22 cellular contexts compared by ENCODE assay signal in genomic region chr1:26125382-26125781, GRCh38. TPM values are rescaled to one million over a fixed set of nuclear protein-coding genes. Genes with fewer than 3 reads are reported as not detected.
DNase-seq lines count a peak whose midpoint lies in the region; ATAC-seq and TF ChIP-seq lines count a peak whose summit lies in the region.
"Had no signal": no experiment of that assay in that cellular context is flagged by ENCODE, and none has a peak within 500 bp of the region (broad histone marks: within the 10 kb centered on the region; RNA-seq: fewer than 3 reads in every experiment).

No MANE protein-coding gene starts in this region.

- peaks cover 31% of the 10 kb centered on the region for H3F3A ChIP-seq in Loucy (ENCODE audit: low read depth)

- peaks cover 9% of the 10 kb centered on the region; the same call in 1 of the 2 replicates for H3K36me3 ChIP-seq in Loucy (ENCODE audit: insufficient read depth, low read length)
- H3K36me3 ChIP-seq in psoas muscle (ENCODE audit: insufficient read depth in 1 of 2, low read depth in 1 of 2), result peaks cover 0 to 8% of the 10 kb centered on the region in 2 donors

- no peaks in the 10 kb centered on the region for H4K20me1 ChIP-seq in Loucy (ENCODE audit: insufficient read depth, low read length, poor library complexity, severe bottlenecking)

- no peak overlapping the region for H2AFZ ChIP-seq in Loucy (ENCODE audit: low read length)

- POLR2A ChIA-PET in activated CD4-positive, alpha-beta T cell treated with anti-CD3 and anti-CD28 coated beads for 36 hours (lab: Charles Lee), result no interaction called here

- in situ Hi-C loops in ACHN (cut with HindIII; ENCODE audit: low pct_ligation_motif_present, low pct_unique_long_range_greater_than_20kb, low sequenced_read_pairs), result no loop called here

- H3K4me3 ChIP-seq in Loucy (ENCODE audit: low read length, poor library complexity, severe bottlenecking), result peak overlapping the region; percentile 80
- H3K4me3 ChIP-seq in psoas muscle, result no peak overlapping the region
- H3K4me3 ChIP-seq: A549, body of pancreas, esophagus muscularis mucosa had no signal

- no peak for ATAC-seq in activated CD4-positive, alpha-beta T cell treated with anti-CD3 and anti-CD28 coated beads for 36 hours
- no peak for ATAC-seq in activated T-helper 17 cell treated with anti-CD3 and anti-CD28 coated beads, Interleukin-2, amount 50 U/mL, for 72 hours (replicated peaks)
- ATAC-seq in psoas muscle (no peak), HG03025 (IDR thresholded peaks at IDR 0.05; ENCODE audit: low FRiP score, unreplicated experiment) (no peak)
- ATAC-seq: A549 had no signal

- peak overlapping the region; percentile 99 for H3K4me2 ChIP-seq in Loucy (ENCODE audit: low read depth, low read length, poor library complexity, severe bottlenecking)

- peaks cover 10% of the 10 kb centered on the region for H3K36me3 Mint-ChIP-seq in activated CD4-positive, alpha-beta T cell treated with anti-CD3 and anti-CD28 coated beads for 36 hours (ENCODE audit: low read depth)
- peaks cover 14% of the 10 kb centered on the region for H3K36me3 Mint-ChIP-seq in activated T-helper 17 cell treated with anti-CD3 and anti-CD28 coated beads, Interleukin-2, amount 50 U/mL, for 72 hours (ENCODE audit: low read depth)

- CTCF ChIA-PET in activated CD4-positive, alpha-beta T cell treated with anti-CD3 and anti-CD28 coated beads for 36 hours (lab: Charles Lee), result interaction anchor here (0.6 to 11.1 kb wide), 9 partner anchors 14 to 230 kb away, joined by 3 to 134 read pairs (median 4); partner anchors contain the start of gene ZNF593

- intact Hi-C loops in activated CD4-positive, alpha-beta T cell treated with anti-CD3 and anti-CD28 coated beads for 36 hours (cut with DNase I, micrococcal nuclease), result loop anchor here in 1 of 2 experiments (5.0 kb wide), 1 partner anchor 693 kb away; the partner anchor contains the start of gene MACO1
- intact Hi-C loops in psoas muscle (cut with DNase I), result no loop called here

- H3K4me3 Mint-ChIP-seq in activated CD4-positive, alpha-beta T cell treated with anti-CD3 and anti-CD28 coated beads for 36 hours, result no peak overlapping the region
- H3K4me3 Mint-ChIP-seq in activated T-helper 17 cell treated with anti-CD3 and anti-CD28 coated beads, Interleukin-2, amount 50 U/mL, for 72 hours, result peak overlapping the region; percentile 77

- no peaks in the 10 kb centered on the region for H3K9me3 Mint-ChIP-seq in activated CD4-positive, alpha-beta T cell treated with anti-CD3 and anti-CD28 coated beads for 36 hours (ENCODE audit: low read depth)
- no peaks in the 10 kb centered on the region for H3K9me3 Mint-ChIP-seq in activated T-helper 17 cell treated with anti-CD3 and anti-CD28 coated beads, Interleukin-2, amount 50 U/mL, for 72 hours

- no peaks in the 10 kb centered on the region for H3K27me3 ChIP-seq in Loucy (ENCODE audit: insufficient read depth, low read length, poor library complexity, severe bottlenecking)
- H3K27me3 ChIP-seq in psoas muscle (ENCODE audit: insufficient read depth in 3 of 3, low read length in 2 of 3), result no peaks in the 10 kb centered on the region
- H3K27me3 ChIP-seq: body of pancreas, esophagus muscularis mucosa had no signal

- peak overlapping the region; percentile 96 for H3K9ac ChIP-seq in Loucy (ENCODE audit: low read depth, low read length, poor library complexity, severe bottlenecking)

- H3K9me2 ChIP-seq in Loucy (replicated peaks; ENCODE audit: low read depth, low read length), result no peaks in the 10 kb centered on the region

- H3K27ac ChIP-seq in psoas muscle, result peak overlapping the region; percentile 76
- H3K27ac ChIP-seq: A549 had no signal

- H3K4me1 Mint-ChIP-seq in activated CD4-positive, alpha-beta T cell treated with anti-CD3 and anti-CD28 coated beads for 36 hours, result peaks cover 51% of the 10 kb centered on the region
- H3K4me1 Mint-ChIP-seq in activated T-helper 17 cell treated with anti-CD3 and anti-CD28 coated beads, Interleukin-2, amount 50 U/mL, for 72 hours, result peaks cover 21% of the 10 kb centered on the region

- H3K79me2 ChIP-seq in Loucy (ENCODE audit: insufficient read depth, low read length), result peaks cover 48% of the 10 kb centered on the region

- DNase-seq in activated CD4-positive, alpha-beta T cell treated with anti-CD3 and anti-CD28 coated beads for 36 hours, result no peak
- DNase-seq in activated CD4-positive, alpha-beta T cell treated with anti-CD3 and anti-CD28 coated beads, Interleukin-2, amount 50 U/mL, for 48 hours, result no peak
- DNase-seq in psoas muscle (no peak), GM10266 (ENCODE audit: extremely low spot score) (no peak), ACHN (no peak)
- DNase-seq: activated effector memory CD4-positive, alpha-beta T cell treated with Interleukin-2 at 50 U/mL for 16 hours; body of pancreas; dermis blood vessel endothelial cell; GDM1; NCI-H187 treated with DMSO at 0.1 percent for 48 hours; NCI-H526 treated with DMSO at 0.1 percent for 48 hours; RPMI8226; T-helper 9 cell had no signal

- H3K27me3 Mint-ChIP-seq in activated CD4-positive, alpha-beta T cell treated with anti-CD3 and anti-CD28 coated beads for 36 hours, result no peaks in the 10 kb centered on the region
- H3K27me3 Mint-ChIP-seq in activated T-helper 17 cell treated with anti-CD3 and anti-CD28 coated beads, Interleukin-2, amount 50 U/mL, for 72 hours, result no peaks in the 10 kb centered on the region

- H3K27ac Mint-ChIP-seq in activated CD4-positive, alpha-beta T cell treated with anti-CD3 and anti-CD28 coated beads for 36 hours, result peak overlapping the region; percentile 86
- H3K27ac Mint-ChIP-seq in activated T-helper 17 cell treated with anti-CD3 and anti-CD28 coated beads, Interleukin-2, amount 50 U/mL, for 72 hours, result peak overlapping the region; percentile 93

- peaks cover 81% of the 10 kb centered on the region for H3K4me1 ChIP-seq in Loucy (ENCODE audit: insufficient read depth, low read length, poor library complexity, severe bottlenecking)
- H3K4me1 ChIP-seq in psoas muscle, result peaks cover 65% of the 10 kb centered on the region

- H3K9me3 ChIP-seq in Loucy (ENCODE audit: insufficient read depth, low read depth, low read length), result no peaks in the 10 kb centered on the region
- H3K9me3 ChIP-seq in psoas muscle, result no peaks in the 10 kb centered on the region
- H3K9me3 ChIP-seq: A549, body of pancreas, esophagus muscularis mucosa had no signal

- TF ChIP-seq CTCF in Loucy (conservative IDR thresholded peaks at IDR 0.05; ENCODE audit: low read length), result no peak
- no peak for TF ChIP-seq CTCF in psoas muscle (IDR thresholded peaks at IDR 0.05)
- no peak for TF ChIP-seq CTCF in GM10266 (IDR thresholded peaks at IDR 0.05; ENCODE audit: control insufficient read depth, insufficient read depth, low read depth, missing control alignments)

RNA-seq across cellular contexts. Expression of gene PDIK1L, which starts 13.8 kb away (rescaled TPM):
- 10 to 100 TPM; 12.3 to 13.0 TPM for total RNA-seq in activated CD4-positive, alpha-beta T cell treated with anti-CD3 and anti-CD28 coated beads for 36 hours
- total RNA-seq in activated T-helper 17 cell treated with anti-CD3 and anti-CD28 coated beads, Interleukin-2, amount 50 U/mL, for 72 hours, result 10 to 100 TPM; 11.2 to 12.3 TPM
- total RNA-seq in psoas muscle, result 1 to 10 TPM; 3.1 to 7.0 (median 5.3) TPM
- 1 to 10 TPM; 1.4 to 5.8 (median 2.4) TPM for polyA plus RNA-seq in psoas muscle

RNA-seq across cellular contexts. Expression of gene FAM110D, which starts 33.5 kb away (rescaled TPM):
- not detected for total RNA-seq in activated CD4-positive, alpha-beta T cell treated with anti-CD3 and anti-CD28 coated beads for 36 hours
- total RNA-seq in activated T-helper 17 cell treated with anti-CD3 and anti-CD28 coated beads, Interleukin-2, amount 50 U/mL, for 72 hours, result not detected
- total RNA-seq in psoas muscle, result 1 to 10 TPM; 1.2 to 2.9 (median 1.3) TPM
- 1 to 10 TPM; 1.4 to 1.7 (median 1.7) TPM for polyA plus RNA-seq in psoas muscle
- total RNA-seq: mononuclear cell, osteocyte had no signal

RNA-seq across cellular contexts. Expression of gene C1orf232, which starts 43.4 kb away (rescaled TPM):
- total RNA-seq in activated CD4-positive, alpha-beta T cell treated with anti-CD3 and anti-CD28 coated beads for 36 hours, result not detected
- not detected for total RNA-seq in activated T-helper 17 cell treated with anti-CD3 and anti-CD28 coated beads, Interleukin-2, amount 50 U/mL, for 72 hours
- total RNA-seq in psoas muscle, result not detected
- polyA plus RNA-seq in psoas muscle, result not detected
- total RNA-seq: body of pancreas, dermis blood vessel endothelial cell, esophagus muscularis mucosa, H1, mononuclear cell, osteocyte had no signal
- polyA plus RNA-seq: A549, H1, thymus had no signal

RNA-seq across cellular contexts. Expression of gene ZNF593, which starts 44.3 kb away (rescaled TPM):
- 10 to 100 TPM; 44.6 to 56.3 TPM for total RNA-seq in activated CD4-positive, alpha-beta T cell treated with anti-CD3 and anti-CD28 coated beads for 36 hours
- total RNA-seq in activated T-helper 17 cell treated with anti-CD3 and anti-CD28 coated beads, Interleukin-2, amount 50 U/mL, for 72 hours, result 10 to 100 TPM; 20.4 to 52.4 TPM
- total RNA-seq in psoas muscle, result 100 to 1,000 TPM in 1 of 4 donors, 10 to 100 TPM in 3; 75.2 to 116 (median 78.3) TPM
- 100 to 1,000 TPM in 2 of 3 donors, 10 to 100 TPM in 1; 65.7 to 236 (median 162) TPM for polyA plus RNA-seq in psoas muscle

RNA-seq across cellular contexts. Expression of gene ZNF593OS, which starts 46.2 kb away (rescaled TPM):
- total RNA-seq in activated CD4-positive, alpha-beta T cell treated with anti-CD3 and anti-CD28 coated beads for 36 hours, result not detected
- not detected for total RNA-seq in activated T-helper 17 cell treated with anti-CD3 and anti-CD28 coated beads, Interleukin-2, amount 50 U/mL, for 72 hours
- 1 to 10 TPM; 1.6 to 4.2 (median 2.9) TPM for total RNA-seq in psoas muscle
- under 1 TPM; 0.16 to 0.70 (median 0.44) TPM for polyA plus RNA-seq in psoas muscle
- total RNA-seq: body of pancreas, dermis blood vessel endothelial cell, esophagus muscularis mucosa, H1, mononuclear cell, osteocyte had no signal
- polyA plus RNA-seq: A549, H1 had no signal
